Comparison of ENCODE assay signal across 14 cellular contexts in genomic region chr3:186417791-186418190, GRCh38. TPM values are rescaled to one million over a fixed set of nuclear protein-coding genes. Genes with fewer than 3 reads are reported as not detected.
DNase-seq lines count a peak whose midpoint lies in the region; ATAC-seq and TF ChIP-seq lines count a peak whose summit lies in the region.
"Had no signal": no experiment of that assay in that cellular context is flagged by ENCODE, and none has a peak within 500 bp of the region (broad histone marks: within the 10 kb centered on the region; RNA-seq: fewer than 3 reads in every experiment).

No MANE protein-coding gene starts in this region.

- TF ChIP-seq CTCF in WTC11 (IDR thresholded peaks at IDR 0.05) (no peak), body of pancreas (IDR thresholded peaks at IDR 0.05) (no peak)

- no peak for TF ChIP-seq POLR2A in body of pancreas (IDR thresholded peaks at IDR 0.05)

- peak overlapping the region in 1 of 4 donors; percentile 60 for H3K27ac ChIP-seq in body of pancreas
- H3K27ac ChIP-seq: BLaER1 treated with 17β-estradiol and CSF1 and Interleukin-3, amounts not matched to agents 10 nM and 100 nM; psoas muscle; uterus had no signal

- intact Hi-C loops in body of pancreas (cut with DNase I): no loop called here

- H3K4me1 ChIP-seq in body of pancreas: peaks cover 43% of the 10 kb centered on the region
- H3K4me1 ChIP-seq: uterus had no signal

- CTCF ChIA-PET in WTC11 (lab: Charles Lee): interaction anchor here (1.3 to 2.0 kb wide), 2 partner anchors 123 to 158 kb away, joined by 4 to 6 read pairs; no protein-coding TSS in a partner anchor

- peaks cover 32% of the 10 kb centered on the region for H3K27me3 Mint-ChIP-seq in activated T-cell treated with anti-CD3 and anti-CD28 coated beads, Interleukin-2, amount 50 U/mL, for 72 hours (ENCODE audit: low read depth)
- H3K27me3 Mint-ChIP-seq in stimulated activated naive CD8-positive, alpha-beta T cell treated with anti-CD3 and anti-CD28 coated beads, Interleukin-15, Interleukin-2, amounts not matched to agents 100 ng/mL and 50 ng/mL, for 24 hours: peaks cover 30% of the 10 kb centered on the region
- H3K27me3 Mint-ChIP-seq in WTC11 (ENCODE audit: low read depth): no peaks in the 10 kb centered on the region; the same call in 1 of the 2 replicates

- H3K27me3 ChIP-seq in body of pancreas: no peaks in the 10 kb centered on the region
- H3K27me3 ChIP-seq: BLaER1 treated with 17β-estradiol and CSF1 and Interleukin-3, amounts not matched to agents 10 nM and 100 nM; uterus had no signal

- H3K9me3 Mint-ChIP-seq in activated T-cell treated with anti-CD3 and anti-CD28 coated beads, Interleukin-2, amount 50 U/mL, for 72 hours: peaks cover 0 to 3% of the 10 kb centered on the region in 2 donors
- H3K9me3 Mint-ChIP-seq in stimulated activated naive CD8-positive, alpha-beta T cell treated with anti-CD3 and anti-CD28 coated beads, Interleukin-15, Interleukin-2, amounts not matched to agents 100 ng/mL and 50 ng/mL, for 24 hours: no peaks in the 10 kb centered on the region
- H3K9me3 Mint-ChIP-seq in WTC11: peaks cover 3% of the 10 kb centered on the region; the same call in 1 of the 2 replicates
- H3K9me3 Mint-ChIP-seq: T-cell had no signal

- peaks cover 0 to 1% of the 10 kb centered on the region in 2 donors for H3K36me3 Mint-ChIP-seq in activated T-cell treated with anti-CD3 and anti-CD28 coated beads, Interleukin-2, amount 50 U/mL, for 72 hours (ENCODE audit: insufficient read depth in 2 of 2)
- no peaks in the 10 kb centered on the region for H3K36me3 Mint-ChIP-seq in stimulated activated naive CD8-positive, alpha-beta T cell treated with anti-CD3 and anti-CD28 coated beads, Interleukin-15, Interleukin-2, amounts not matched to agents 100 ng/mL and 50 ng/mL, for 24 hours (ENCODE audit: low read depth)
- H3K36me3 Mint-ChIP-seq in WTC11: no peaks in the 10 kb centered on the region
- H3K36me3 Mint-ChIP-seq: T-cell had no signal

- H3K4me3 ChIP-seq in body of pancreas: no peak overlapping the region
- H3K4me3 ChIP-seq: BLaER1 treated with 17β-estradiol and CSF1 and Interleukin-3, amounts not matched to agents 10 nM and 100 nM; psoas muscle; uterus had no signal

- H3K9me3 ChIP-seq in body of pancreas: no peaks in the 10 kb centered on the region
- H3K9me3 ChIP-seq: BLaER1 treated with 17β-estradiol and CSF1 and Interleukin-3, amounts not matched to agents 10 nM and 100 nM; psoas muscle; uterus had no signal

- H3K36me3 ChIP-seq in body of pancreas (replicated peaks in 1 of 2; ENCODE audit: insufficient read depth in 1 of 2, low read depth in 2 of 2): no peaks in the 10 kb centered on the region
- H3K36me3 ChIP-seq: BLaER1 treated with 17β-estradiol and CSF1 and Interleukin-3, amounts not matched to agents 10 nM and 100 nM; uterus had no signal

- H3K4me3 Mint-ChIP-seq in activated T-cell treated with anti-CD3 and anti-CD28 coated beads, Interleukin-2, amount 50 U/mL, for 72 hours: peak overlapping the region in 1 of 2 donors; percentile 5
- peak overlapping the region; percentile 36 for H3K4me3 Mint-ChIP-seq in stimulated activated naive CD8-positive, alpha-beta T cell treated with anti-CD3 and anti-CD28 coated beads, Interleukin-15, Interleukin-2, amounts not matched to agents 100 ng/mL and 50 ng/mL, for 24 hours
- H3K4me3 Mint-ChIP-seq in WTC11: no peak overlapping the region
- H3K4me3 Mint-ChIP-seq: T-cell had no signal

- WGBS in body of pancreas, 2 donors: 64 to 67% methylated on average over 2 of the region's 2 CpGs

- H3K4me1 Mint-ChIP-seq in activated T-cell treated with anti-CD3 and anti-CD28 coated beads, Interleukin-2, amount 50 U/mL, for 72 hours (ENCODE audit: low read depth): peaks cover 42% of the 10 kb centered on the region
- H3K4me1 Mint-ChIP-seq in stimulated activated naive CD8-positive, alpha-beta T cell treated with anti-CD3 and anti-CD28 coated beads, Interleukin-15, Interleukin-2, amounts not matched to agents 100 ng/mL and 50 ng/mL, for 24 hours (ENCODE audit: low read depth): peaks cover 30% of the 10 kb centered on the region
- H3K4me1 Mint-ChIP-seq in WTC11: peaks cover 26% of the 10 kb centered on the region

- no peak overlapping the region for H3K27ac Mint-ChIP-seq in activated T-cell treated with anti-CD3 and anti-CD28 coated beads, Interleukin-2, amount 50 U/mL, for 72 hours
- no peak overlapping the region for H3K27ac Mint-ChIP-seq in stimulated activated naive CD8-positive, alpha-beta T cell treated with anti-CD3 and anti-CD28 coated beads, Interleukin-15, Interleukin-2, amounts not matched to agents 100 ng/mL and 50 ng/mL, for 24 hours
- H3K27ac Mint-ChIP-seq in WTC11: no peak overlapping the region
- H3K27ac Mint-ChIP-seq: T-cell had no signal

- POLR2A ChIA-PET in WTC11 (lab: Charles Lee): no interaction called here

- DNase-seq in activated T-cell treated with anti-CD3 and anti-CD28 coated beads, Interleukin-2, amount 50 U/mL, for 72 hours: peak in 1 of 2 donors; percentile 28
- DNase-seq in activated T-cell treated with anti-CD3 and anti-CD28 coated beads for 4 hours: no peak
- DNase-seq in RKO (ENCODE audit: low spot score): peak; percentile 55
- peak; percentile 76 for DNase-seq in fibroblast of peridontal ligament (ENCODE audit: extremely low read depth)
- DNase-seq in WTC11 (ENCODE audit: low spot score): no peak
- no peak for DNase-seq in body of pancreas
- DNase-seq: MM.1S, psoas muscle, T-cell, uterus had no signal

- peak; percentile 86 to 89 for ATAC-seq in activated T-cell treated with anti-CD3 and anti-CD28 coated beads, Interleukin-2, amount 50 U/mL, for 72 hours (replicated peaks in 1 of 2)
- ATAC-seq in HG03045 (IDR thresholded peaks at IDR 0.05; ENCODE audit: unreplicated experiment) (no peak), WTC11 (no peak), body of pancreas (no peak)
- ATAC-seq: psoas muscle, T-cell had no signal

TF ChIP-seq in WTC11, 78 proteins besides CTCF, POLR2A, EP300 and RAD21:
- no peak for TF ChIP-seq ETV6 (CRISPR knock-in tag; IDR thresholded peaks at IDR 0.05)
- no peak for TF ChIP-seq FOXJ3 (CRISPR knock-in tag; IDR thresholded peaks at IDR 0.05; ENCODE audit: borderline replicate concordance)
- no peak for TF ChIP-seq ZNF263 (CRISPR knock-in tag; IDR thresholded peaks at IDR 0.05; ENCODE audit: low read depth)
TF ChIP-seq in WTC11: peak in this region for 0.

RNA-seq across cellular contexts. Expression of gene DGKG, which starts 55.8 kb away (rescaled TPM):
- total RNA-seq in activated T-cell treated with anti-CD3 and anti-CD28 coated beads, Interleukin-2, amount 50 U/mL, for 72 hours: 1 to 10 TPM in 1 of 2 donors, under 1 TPM in 1; 0.42 to 1.0 TPM
- total RNA-seq in WTC11 (2021): 0.30 to 0.92 TPM (median 0.57 TPM) in 3 replicates
- 10 to 100 TPM in 1 of 2 donors, under 1 TPM in 1; 0.78 to 16.2 TPM for total RNA-seq in body of pancreas
- total RNA-seq: lung microvascular endothelial cell had no signal

Comparison
In these comparisons a context has a peak if more than half of its experiments do, and no peak if none do; other contexts are left out.
1. ATAC-seq: peak in activated T-cell treated with anti-CD3 and anti-CD28 coated beads, Interleukin-2, amount 50 U/mL, for 72 hours (2 of 2); none in HG03045 (single experiment), WTC11 (single experiment) and body of pancreas (single experiment).
2. DNase-seq: peak in RKO (single experiment) and fibroblast of peridontal ligament (single experiment); none in activated T-cell treated with anti-CD3 and anti-CD28 coated beads for 4 hours (single experiment), WTC11 (single experiment) and body of pancreas (0 of 4).